ENCODE assay signal across 1 cellular context in genomic region chr18:9834551-9834950, GRCh38.
TF ChIP-seq lines count a peak whose summit lies in the region.

No MANE protein-coding gene starts in this region.

TF ChIP-seq in GM23338, 12 proteins besides CTCF, POLR2A, EP300 and RAD21 (continued from another document):
- no peak for TF ChIP-seq ZNF462 (CRISPR knock-in tag; IDR thresholded peaks at IDR 0.05)
- no peak for TF ChIP-seq ZNF114 (CRISPR knock-in tag; IDR thresholded peaks at IDR 0.05)
- no peak for TF ChIP-seq POLR2AphosphoS5 (IDR thresholded peaks at IDR 0.05; ENCODE audit: low read depth)
- TF ChIP-seq NANOG (IDR thresholded peaks at IDR 0.05; ENCODE audit: borderline replicate concordance) = no peak
